Comparison of ENCODE assay signal across 17 cellular contexts in genomic region chr12:118119449-118119879, GRCh38.
"Had no signal": no experiment of that assay in that cellular context is flagged by ENCODE, and none has a peak within 500 bp of the region (broad histone marks: within the 10 kb centered on the region; RNA-seq: fewer than 3 reads in every experiment).

No MANE protein-coding gene starts in this region.

- H3K9me3 ChIP-seq: left lung, pancreas had no signal

- H3K27me3 Mint-ChIP-seq: activated CD4-positive, alpha-beta memory T cell treated with anti-CD3 and anti-CD28 coated beads, Interleukin-2, amount 10 ng/mL, durations not matched to agents 7 days and 5 days; activated naive CD8-positive, alpha-beta T cell; brain; stimulated activated naive CD8-positive, alpha-beta T cell treated with anti-CD3 and anti-CD28 coated beads, Interleukin-15, Interleukin-2, amounts not matched to agents 100 ng/mL and 50 ng/mL, for 24 hours had no signal

- H3K4me3 Mint-ChIP-seq: activated CD4-positive, alpha-beta memory T cell treated with anti-CD3 and anti-CD28 coated beads, Interleukin-2, amount 10 ng/mL, durations not matched to agents 7 days and 5 days; activated naive CD8-positive, alpha-beta T cell; brain; stimulated activated naive CD8-positive, alpha-beta T cell treated with anti-CD3 and anti-CD28 coated beads, Interleukin-15, Interleukin-2, amounts not matched to agents 100 ng/mL and 50 ng/mL, for 24 hours; T-helper 1 cell treated with Interleukin-12 subunit alpha and Interleukin-12 subunit beta and Interleukin-4 antibody, amounts not matched to agents 30 μg/mL and 1 μg/mL, for 36 hours had no signal

- H3K27me3 ChIP-seq: left lung, pancreas had no signal

- H3K27ac ChIP-seq: left lung had no signal

- H3K36me3 ChIP-seq: left lung, pancreas had no signal

- ATAC-seq: esophagus mucosa, left lung, pancreas had no signal

- H3K27ac Mint-ChIP-seq: activated CD4-positive, alpha-beta memory T cell treated with anti-CD3 and anti-CD28 coated beads, Interleukin-2, amount 10 ng/mL, durations not matched to agents 7 days and 5 days; activated naive CD8-positive, alpha-beta T cell; stimulated activated naive CD8-positive, alpha-beta T cell treated with anti-CD3 and anti-CD28 coated beads, Interleukin-15, Interleukin-2, amounts not matched to agents 100 ng/mL and 50 ng/mL, for 24 hours; T-helper 1 cell treated with Interleukin-12 subunit alpha and Interleukin-12 subunit beta and Interleukin-4 antibody, amounts not matched to agents 30 μg/mL and 1 μg/mL, for 36 hours had no signal

- DNase-seq: activated CD4-positive, alpha-beta memory T cell treated with anti-CD3 and anti-CD28 coated beads, Interleukin-2, amount 10 ng/mL, durations not matched to agents 7 days and 5 days; activated CD4-positive, alpha-beta T cell treated with anti-CD3 and anti-CD28 coated beads for 1 hour; activated gamma-delta T cell; activated T-cell treated with anti-CD3 and anti-CD28 coated beads, Interleukin-2, amount 50 U/mL, for 48 hours; amygdala; cerebellar nuclear complex; hippocampal formation; left lung; mesenchymal stem cell; stimulated activated CD4-positive, alpha-beta T cell treated with anti-CD3 and anti-CD28 coated beads, Interleukin-15, amount 100 ng/mL, for 24 hours; stimulated activated CD4-positive, alpha-beta T cell treated with anti-CD3 and anti-CD28 coated beads, Interleukin-4, amount 100 ng/mL, for 24 hours had no signal

- H3K4me3 ChIP-seq: left lung, pancreas had no signal

- H3K9me3 Mint-ChIP-seq: activated CD4-positive, alpha-beta memory T cell treated with anti-CD3 and anti-CD28 coated beads, Interleukin-2, amount 10 ng/mL, durations not matched to agents 7 days and 5 days; stimulated activated naive CD8-positive, alpha-beta T cell treated with anti-CD3 and anti-CD28 coated beads, Interleukin-15, Interleukin-2, amounts not matched to agents 100 ng/mL and 50 ng/mL, for 24 hours; T-helper 1 cell treated with Interleukin-12 subunit alpha and Interleukin-12 subunit beta and Interleukin-4 antibody, amounts not matched to agents 30 μg/mL and 1 μg/mL, for 36 hours had no signal
